ENCODE assay signal across 16 cellular contexts in genomic region chr6:151275566-151275965, GRCh38. TPM values are rescaled to one million over a fixed set of nuclear protein-coding genes. Genes with fewer than 3 reads are reported as not detected.
DNase-seq lines count a peak whose midpoint lies in the region; ATAC-seq and TF ChIP-seq lines count a peak whose summit lies in the region.
"Had no signal": no experiment of that assay in that cellular context is flagged by ENCODE, and none has a peak within 500 bp of the region (broad histone marks: within the 10 kb centered on the region; RNA-seq: fewer than 3 reads in every experiment).

No MANE protein-coding gene starts in this region.

- H3K27ac Mint-ChIP-seq in WTC11 (peak overlapping the region; percentile 70), chondrocyte (ENCODE audit: unreplicated experiment) (peak overlapping the region; percentile 97), nephron (peak overlapping the region in 2 of 3 experiments; percentile 30 to 31)
- H3K27ac Mint-ChIP-seq: CD8-positive, alpha-beta memory T cell had no signal

- TF ChIP-seq CTCF in WTC11 (IDR thresholded peaks at IDR 0.05) (no peak), chondrocyte (IDR thresholded peaks at IDR 0.05) (no peak), nephron (IDR thresholded peaks at IDR 0.05; ENCODE audit: unreplicated experiment in 3 of 3) (no peak)

- H3K9me3 Mint-ChIP-seq in WTC11 (no peaks in the 10 kb centered on the region), chondrocyte (ENCODE audit: low read depth) (no peaks in the 10 kb centered on the region), nephron (no peaks in the 10 kb centered on the region)
- H3K9me3 Mint-ChIP-seq: CD8-positive, alpha-beta memory T cell had no signal

- POLR2A ChIA-PET in WTC11 (lab: Charles Lee): no interaction called here

- no peak overlapping the region for H3K4me3 Mint-ChIP-seq in WTC11
- H3K4me3 Mint-ChIP-seq in chondrocyte (ENCODE audit: unreplicated experiment): no peak overlapping the region
- no peak overlapping the region for H3K4me3 Mint-ChIP-seq in nephron
- H3K4me3 Mint-ChIP-seq: CD8-positive, alpha-beta memory T cell had no signal

- no peak for DNase-seq in WTC11 (ENCODE audit: low spot score)
- DNase-seq in chondrocyte (ENCODE audit: low spot score): no peak
- no peak for DNase-seq in stimulated activated CD4-positive, alpha-beta T cell treated with anti-CD3 and anti-CD28 coated beads, Interleukin-2, amount 100 ng/mL, for 24 hours
- DNase-seq in stimulated activated CD4-positive, alpha-beta T cell treated with anti-CD3 and anti-CD28 coated beads, Interleukin-15, amount 100 ng/mL, for 24 hours: no peak
- no peak for DNase-seq in NOMO-1 (lab: John Stamatoyannopoulos, UW; ENCODE audit: unreplicated experiment in 2 of 2)
- DNase-seq: CD8-positive, alpha-beta memory T cell; DMS53; KG1; MV-4-11; NCI-H1694 treated with DMSO at 0.1 percent for 48 hours; NCI-H2227 treated with DMSO at 0.1 percent for 48 hours; NCI-H526; PC-9 had no signal

- CTCF ChIA-PET in WTC11 (lab: Charles Lee): no interaction called here

- H3K4me1 Mint-ChIP-seq in WTC11 (peaks cover 19% of the 10 kb centered on the region), chondrocyte (ENCODE audit: low read depth) (peaks cover 60% of the 10 kb centered on the region), nephron (peaks cover 42% of the 10 kb centered on the region)
- H3K4me1 Mint-ChIP-seq: CD8-positive, alpha-beta memory T cell had no signal

- ATAC-seq in WTC11 (no peak), HG02981 (IDR thresholded peaks at IDR 0.05; ENCODE audit: unreplicated experiment) (no peak)
- ATAC-seq: HepG2 had no signal

- no peaks in the 10 kb centered on the region for H3K27me3 Mint-ChIP-seq in WTC11 (ENCODE audit: low read depth)
- no peaks in the 10 kb centered on the region for H3K27me3 Mint-ChIP-seq in chondrocyte (ENCODE audit: low read depth)
- no peaks in the 10 kb centered on the region for H3K27me3 Mint-ChIP-seq in nephron (ENCODE audit: low read depth)

- H3K36me3 Mint-ChIP-seq in WTC11 (no peaks in the 10 kb centered on the region), chondrocyte (ENCODE audit: low read depth) (no peaks in the 10 kb centered on the region), nephron (ENCODE audit: low read depth) (peaks cover 6% of the 10 kb centered on the region)
- H3K36me3 Mint-ChIP-seq: CD8-positive, alpha-beta memory T cell had no signal

TF ChIP-seq in WTC11, 78 proteins besides CTCF, POLR2A, EP300 and RAD21:
- TF ChIP-seq SMAD3 (CRISPR knock-in tag; IDR thresholded peaks at IDR 0.05; ENCODE audit: borderline replicate concordance) (no peak), PRRX2 (CRISPR knock-in tag; IDR thresholded peaks at IDR 0.05) (no peak), NR2C2 (CRISPR knock-in tag; IDR thresholded peaks at IDR 0.05) (no peak), TEAD4 (CRISPR knock-in tag; IDR thresholded peaks at IDR 0.05) (no peak), JAZF1 (CRISPR knock-in tag; IDR thresholded peaks at IDR 0.05) (no peak), TP53 (CRISPR knock-in tag; IDR thresholded peaks at IDR 0.05) (no peak), EMX1 (CRISPR knock-in tag; IDR thresholded peaks at IDR 0.05) (no peak), STAT6 (CRISPR knock-in tag; conservative IDR thresholded peaks at IDR 0.05; ENCODE audit: low read depth) (no peak)
- TF ChIP-seq, protein P1, sequence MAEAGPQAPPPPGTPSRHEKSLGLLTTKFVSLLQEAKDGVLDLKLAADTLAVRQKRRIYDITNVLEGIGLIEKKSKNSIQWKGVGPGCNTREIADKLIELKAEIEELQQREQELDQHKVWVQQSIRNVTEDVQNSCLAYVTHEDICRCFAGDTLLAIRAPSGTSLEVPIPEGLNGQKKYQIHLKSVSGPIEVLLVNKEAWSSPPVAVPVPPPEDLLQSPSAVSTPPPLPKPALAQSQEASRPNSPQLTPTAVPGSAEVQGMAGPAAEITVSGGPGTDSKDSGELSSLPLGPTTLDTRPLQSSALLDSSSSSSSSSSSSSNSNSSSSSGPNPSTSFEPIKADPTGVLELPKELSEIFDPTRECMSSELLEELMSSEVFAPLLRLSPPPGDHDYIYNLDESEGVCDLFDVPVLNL (CRISPR knock-in tag; IDR thresholded peaks at IDR 0.05; ENCODE audit: borderline replicate concordance, low read depth): no peak
- TF ChIP-seq, protein P2, sequence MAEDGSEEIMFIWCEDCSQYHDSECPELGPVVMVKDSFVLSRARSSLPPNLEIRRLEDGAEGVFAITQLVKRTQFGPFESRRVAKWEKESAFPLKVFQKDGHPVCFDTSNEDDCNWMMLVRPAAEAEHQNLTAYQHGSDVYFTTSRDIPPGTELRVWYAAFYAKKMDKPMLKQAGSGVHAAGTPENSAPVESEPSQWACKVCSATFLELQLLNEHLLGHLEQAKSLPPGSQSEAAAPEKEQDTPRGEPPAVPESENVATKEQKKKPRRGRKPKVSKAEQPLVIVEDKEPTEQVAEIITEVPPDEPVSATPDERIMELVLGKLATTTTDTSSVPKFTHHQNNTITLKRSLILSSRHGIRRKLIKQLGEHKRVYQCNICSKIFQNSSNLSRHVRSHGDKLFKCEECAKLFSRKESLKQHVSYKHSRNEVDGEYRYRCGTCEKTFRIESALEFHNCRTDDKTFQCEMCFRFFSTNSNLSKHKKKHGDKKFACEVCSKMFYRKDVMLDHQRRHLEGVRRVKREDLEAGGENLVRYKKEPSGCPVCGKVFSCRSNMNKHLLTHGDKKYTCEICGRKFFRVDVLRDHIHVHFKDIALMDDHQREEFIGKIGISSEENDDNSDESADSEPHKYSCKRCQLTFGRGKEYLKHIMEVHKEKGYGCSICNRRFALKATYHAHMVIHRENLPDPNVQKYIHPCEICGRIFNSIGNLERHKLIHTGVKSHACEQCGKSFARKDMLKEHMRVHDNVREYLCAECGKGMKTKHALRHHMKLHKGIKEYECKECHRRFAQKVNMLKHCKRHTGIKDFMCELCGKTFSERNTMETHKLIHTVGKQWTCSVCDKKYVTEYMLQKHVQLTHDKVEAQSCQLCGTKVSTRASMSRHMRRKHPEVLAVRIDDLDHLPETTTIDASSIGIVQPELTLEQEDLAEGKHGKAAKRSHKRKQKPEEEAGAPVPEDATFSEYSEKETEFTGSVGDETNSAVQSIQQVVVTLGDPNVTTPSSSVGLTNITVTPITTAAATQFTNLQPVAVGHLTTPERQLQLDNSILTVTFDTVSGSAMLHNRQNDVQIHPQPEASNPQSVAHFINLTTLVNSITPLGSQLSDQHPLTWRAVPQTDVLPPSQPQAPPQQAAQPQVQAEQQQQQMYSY (CRISPR knock-in tag; IDR thresholded peaks at IDR 0.05): no peak

RNA-seq across cellular contexts. Expression of gene AKAP12, which starts 35.8 kb away (rescaled TPM):
- total RNA-seq in WTC11 (2021) (64.2 to 90.0 TPM (median 65.0 TPM) in 3 replicates), chondrocyte (75.5 to 184 TPM (median 176 TPM) in 3 replicates)

Comparison
In these comparisons a context has a peak if more than half of its experiments do, and no peak if none do; other contexts are left out.
1. H3K27ac Mint-ChIP-seq: peak in every context shown above with its lines; median percentile 97 in chondrocyte; 70 in WTC11; 30 in nephron.